In the genomic region with DNA sequence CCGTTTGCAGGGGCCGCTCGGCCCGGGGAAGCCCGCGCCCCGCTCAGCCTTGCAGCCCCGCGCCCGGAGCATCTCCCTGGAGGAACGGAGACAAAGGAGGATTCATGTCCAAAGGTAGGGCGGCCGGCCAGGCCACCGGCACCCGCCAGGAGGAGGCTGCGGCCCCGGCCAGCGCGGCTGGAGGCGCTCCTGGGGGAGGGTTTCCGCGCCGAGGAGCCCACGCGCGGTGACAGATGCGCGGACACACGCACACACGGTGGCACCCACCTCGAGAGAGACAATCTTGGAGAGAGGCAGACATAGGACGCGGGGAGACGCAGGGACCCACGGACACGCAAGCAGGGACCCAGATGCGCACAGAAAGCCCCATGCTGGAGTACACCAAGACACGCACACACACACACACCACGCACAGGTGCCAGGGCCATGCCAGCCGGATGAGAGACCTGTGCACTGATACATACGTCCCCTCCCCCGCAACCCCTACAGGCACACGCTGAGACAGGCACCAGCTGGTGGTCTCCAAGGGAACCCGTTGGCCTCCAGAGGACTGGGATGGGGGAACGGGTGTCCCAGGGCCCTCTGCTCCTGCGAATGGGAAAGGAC, we compare ENCODE assay signal across 9 cellular contexts. TPM values are rescaled to one million over a fixed set of nuclear protein-coding genes. Genes with fewer than 3 reads are reported as not detected.
DNase-seq lines count a peak whose midpoint lies in the region; ATAC-seq, FAIRE-seq and TF ChIP-seq lines count a peak whose summit lies in the region.
"Had no signal": no experiment of that assay in that cellular context is flagged by ENCODE, and none has a peak within 500 bp of the region (broad histone marks: within the 10 kb centered on the region; RNA-seq: fewer than 3 reads in every experiment).

No MANE protein-coding gene starts in this region.

- H3K27ac ChIP-seq in A673 (ENCODE audit: low read depth, low read length, poor library complexity, severe bottlenecking) (no peak overlapping the region), HepG2 (ENCODE audit: extremely low read length, insufficient read depth, low read length) (no peak overlapping the region)

- H3K27ac Mint-ChIP-seq in activated CD8-positive, alpha-beta T cell treated with anti-CD3 and anti-CD28 coated beads, Interleukin-2, amount 10 ng/mL, durations not matched to agents 7 days and 5 days: no peak overlapping the region

- in situ Hi-C loops in HepG2 (cut with HindIII; ENCODE audit: extremely low pct_ligation_motif_present, low pct_unique_long_range_greater_than_20kb): no loop called here

- no peaks in the 10 kb centered on the region for H3K36me3 Mint-ChIP-seq in activated CD8-positive, alpha-beta T cell treated with anti-CD3 and anti-CD28 coated beads, Interleukin-2, amount 10 ng/mL, durations not matched to agents 7 days and 5 days (ENCODE audit: low read depth)

- TF ChIP-seq POLR2A in HepG2 (IDR thresholded peaks at IDR 0.05; ENCODE audit: insufficient read depth in 1 of 2, low read depth in 2 of 2, low read length in 2 of 2): no peak

- H3K9me3 Mint-ChIP-seq in activated CD8-positive, alpha-beta T cell treated with anti-CD3 and anti-CD28 coated beads, Interleukin-2, amount 10 ng/mL, durations not matched to agents 7 days and 5 days (ENCODE audit: insufficient read depth): no peaks in the 10 kb centered on the region

- H4K20me1 ChIP-seq in HepG2 (ENCODE audit: insufficient read depth, low read length): no peaks in the 10 kb centered on the region

- H3K36me3 ChIP-seq in A673 (ENCODE audit: insufficient read depth, low read length, poor library complexity, severe bottlenecking): no peaks in the 10 kb centered on the region
- no peaks in the 10 kb centered on the region for H3K36me3 ChIP-seq in HepG2 (replicated peaks in 1 of 2; ENCODE audit: control insufficient read depth in 1 of 2, insufficient read depth in 2 of 2, low read length in 2 of 2)

- no peak overlapping the region for H3K9ac ChIP-seq in HepG2 (ENCODE audit: insufficient read depth, low read depth, low read length)

- H3K4me3 ChIP-seq in A673 (ENCODE audit: low read depth, low read length, poor library complexity, severe bottlenecking) (peak overlapping the region; percentile 48), GM12865 (ENCODE audit: low read depth, low read length) (peak overlapping the region; percentile 41), HepG2 (replicated peaks in 1 of 3; ENCODE audit: insufficient read depth in 1 of 3, low read depth in 2 of 3, low read length in 3 of 3) (peak overlapping the region in 2 of 3 experiments; percentile 18 to 37; a peak in 2 of 6 replicates)

- H3K9me3 ChIP-seq in A673 (ENCODE audit: low read depth, low read length, poor library complexity, severe bottlenecking) (no peaks in the 10 kb centered on the region), HepG2 (ENCODE audit: low read length) (no peaks in the 10 kb centered on the region)

- BruUV-seq in A673 (replicated peaks; lab: Mats Ljungman, UMichigan) (no TSS peak), HepG2 (replicated peaks; lab: Mats Ljungman, UMichigan) (no TSS peak)

- TF ChIP-seq RAD21 in HepG2 (CRISPR knock-in tag; IDR thresholded peaks at IDR 0.05): no peak

- H3K27me3 ChIP-seq in A673 (replicated peaks; ENCODE audit: insufficient read depth, low read depth, low read length, poor library complexity): peaks cover 29% of the 10 kb centered on the region
- peaks cover 5 to 68% of the 10 kb centered on the region in 2 experiments for H3K27me3 ChIP-seq in HepG2 (ENCODE audit: control insufficient read depth in 1 of 2, insufficient read depth in 2 of 2, low read length in 2 of 2)

- no peaks in the 10 kb centered on the region for H3K79me2 ChIP-seq in HepG2 (ENCODE audit: insufficient read depth, low read length)

- no peak for TF ChIP-seq EP300 in HepG2 (IDR thresholded peaks at IDR 0.05; ENCODE audit: low read depth in 2 of 2, low read length in 2 of 2)
- TF ChIP-seq EP300 in HepG2 (CRISPR knock-in tag; IDR thresholded peaks at IDR 0.05; ENCODE audit: borderline replicate concordance): no peak

- peak; percentile 27 for ATAC-seq in activated CD8-positive, alpha-beta T cell treated with anti-CD3 and anti-CD28 coated beads, Interleukin-2, amount 10 ng/mL, durations not matched to agents 7 days and 5 days
- ATAC-seq in HepG2: no peak
- ATAC-seq in HG03378 (IDR thresholded peaks at IDR 0.05; ENCODE audit: unreplicated experiment): no peak

- peaks cover 5% of the 10 kb centered on the region for H3K4me1 Mint-ChIP-seq in activated CD8-positive, alpha-beta T cell treated with anti-CD3 and anti-CD28 coated beads, Interleukin-2, amount 10 ng/mL, durations not matched to agents 7 days and 5 days (ENCODE audit: low read depth)

- no peak for DNase-seq in A673 (ENCODE audit: low spot score)
- peak; percentile 29 for DNase-seq in GM12865 (ENCODE audit: low read depth)
- DNase-seq in activated CD8-positive, alpha-beta T cell treated with anti-CD3 and anti-CD28 coated beads, Interleukin-2, amount 10 ng/mL, durations not matched to agents 7 days and 5 days: no peak
- no peak for DNase-seq in HepG2 (ENCODE audit: low spot score)
- no peak for DNase-seq in dermis blood vessel endothelial cell
- no peak for DNase-seq in activated effector memory CD4-positive, alpha-beta T cell treated with anti-CD3 and anti-CD28 coated beads, Interleukin-2, amount 50 U/mL, for 16 hours
- no peak for DNase-seq in DMS153 treated with DMSO at 0.1 percent for 48 hours (lab: John Stamatoyannopoulos, UW; ENCODE audit: unreplicated experiment)

- H3K4me3 Mint-ChIP-seq in activated CD8-positive, alpha-beta T cell treated with anti-CD3 and anti-CD28 coated beads, Interleukin-2, amount 10 ng/mL, durations not matched to agents 7 days and 5 days: peak overlapping the region; percentile 43

- H3K4me2 ChIP-seq in HepG2 (ENCODE audit: low read depth, low read length): peak overlapping the region; percentile 53; the same call in 1 of the 2 replicates

- peaks cover 56% of the 10 kb centered on the region for H3K27me3 Mint-ChIP-seq in activated CD8-positive, alpha-beta T cell treated with anti-CD3 and anti-CD28 coated beads, Interleukin-2, amount 10 ng/mL, durations not matched to agents 7 days and 5 days (ENCODE audit: low read depth)

- CTCF ChIA-PET in A673 (lab: Charles Lee) (no interaction called here), HepG2 (lab: Yijun Ruan, JAX; ENCODE audit: low intra/inter-chr PET ratio, low total read pairs) (no interaction called here)
- CTCF ChIA-PET in activated CD8-positive, alpha-beta T cell treated with anti-CD3 and anti-CD28 coated beads, Interleukin-2, amount 10 ng/mL, durations not matched to agents 7 days and 5 days (lab: Charles Lee): no interaction called here

- intact Hi-C loops in A673 (cut with micrococcal nuclease; ENCODE audit: unreplicated experiment): no loop called here
- intact Hi-C loops in HepG2 (cut with micrococcal nuclease; ENCODE audit: unreplicated experiment): no loop called here

- H2AFZ ChIP-seq in HepG2 (ENCODE audit: low read length): no peak overlapping the region

- no peak for FAIRE-seq in HepG2 (lab: Jason Lieb, UNC)

- peaks cover 12% of the 10 kb centered on the region for H3K4me1 ChIP-seq in A673 (ENCODE audit: insufficient read depth, low read length, poor library complexity, severe bottlenecking)
- H3K4me1 ChIP-seq in HepG2 (ENCODE audit: insufficient read depth, low read length): 0 out of 2 replicates have a peak, but pooled peaks cover 5% of the 10 kb centered on the region

- 34% methylated on average over 13 of the region's 46 CpGs for WGBS in HepG2 (ENCODE audit: low lambda C conversion rate)

- no peak for TF ChIP-seq CTCF in A673 (conservative IDR thresholded peaks at IDR 0.05; ENCODE audit: low read depth, low read length)
- no peak for TF ChIP-seq CTCF in GM12865 (IDR thresholded peaks at IDR 0.05; ENCODE audit: insufficient read depth, low read depth, low read length, missing control alignments)
- TF ChIP-seq CTCF in HepG2 (CRISPR knock-in tag; IDR thresholded peaks at IDR 0.05): no peak

- POLR2A ChIA-PET in A673 (lab: Charles Lee; ENCODE audit: low non-redundant PET) (no interaction called here), HepG2 (lab: Yijun Ruan, JAX) (no interaction called here)
- POLR2A ChIA-PET in activated CD8-positive, alpha-beta T cell treated with anti-CD3 and anti-CD28 coated beads, Interleukin-2, amount 10 ng/mL, durations not matched to agents 7 days and 5 days (lab: Charles Lee): no interaction called here

RNA-seq across cellular contexts. Expression of a gene that starts 7.8 kb away (rescaled TPM):
- total RNA-seq in A673 (2021) (3.6 and 4.6 TPM in 2 replicates), HepG2 (2016; rRNA removed; fragmentation: Illumina TruSeq; extraction: Trizol) (not detected in 2 replicates), dermis blood vessel endothelial cell (under 0.01 and 0.14 TPM in 2 replicates)
- total RNA-seq in activated CD8-positive, alpha-beta T cell treated with anti-CD3 and anti-CD28 coated beads, Interleukin-2, amount 10 ng/mL, durations not matched to agents 7 days and 5 days: under 1 TPM; 0.21 to 0.37 TPM
- total RNA-seq in HepG2 (2016; cell fraction: cytosol; rRNA removed; fragmentation: Illumina TruSeq; extraction: Trizol; ENCODE audit: low read depth): not detected in 2 replicates
- not detected in 2 replicates for total RNA-seq in HepG2 (2016; cell fraction: insoluble cytoplasmic fraction; rRNA removed; fragmentation: Illumina TruSeq; extraction: Trizol)
- 0.03 TPM in 1 of 2 replicates, not detected in the other for total RNA-seq in HepG2 (2016; cell fraction: membrane; rRNA removed; fragmentation: Illumina TruSeq; extraction: Trizol)
- total RNA-seq in HepG2 (2016; cell fraction: nucleus; rRNA removed; fragmentation: Illumina TruSeq; extraction: Trizol): not detected in 2 replicates
- polyA plus RNA-seq in HepG2 (2011; rRNA removed): 0.04 and 0.08 TPM in 2 replicates
- 0.01 and 0.04 TPM in 2 replicates for polyA plus RNA-seq in HepG2 (2011; cell fraction: cytosol; rRNA removed)
- polyA plus RNA-seq in HepG2 (2011; cell fraction: nucleus; rRNA removed): 0.14 TPM in 1 of 2 replicates, not detected in the other
- 0.08 TPM in 1 of 2 replicates, not detected in the other for polyA plus RNA-seq in HepG2 (2012)
- not detected in 2 replicates for polyA plus RNA-seq in HepG2 (2016; cell fraction: cytosol; fragmentation: Illumina TruSeq; extraction: Trizol; ENCODE audit: low read depth)
- 0.07 TPM in 1 of 2 replicates, not detected in the other for polyA plus RNA-seq in HepG2 (2016; cell fraction: insoluble cytoplasmic fraction; fragmentation: Illumina TruSeq; extraction: Trizol; ENCODE audit: low read depth)
- 0.07 TPM in 1 of 2 replicates, not detected in the other for polyA plus RNA-seq in HepG2 (2016; cell fraction: membrane; fragmentation: Illumina TruSeq; extraction: Trizol; ENCODE audit: low read depth)
- 0.09 TPM in 1 of 2 replicates, not detected in the other for polyA plus RNA-seq in HepG2 (2016; cell fraction: nucleus; fragmentation: Illumina TruSeq; extraction: Trizol; ENCODE audit: insufficient read depth, low read depth)
- 0.04 and 2.7 TPM in 2 replicates for polyA minus RNA-seq in HepG2 (2011; rRNA and poly(A)+ RNA removed; ENCODE audit: low replicate concordance)
- not detected in 2 replicates for polyA minus RNA-seq in HepG2 (2011; cell fraction: cytosol; rRNA and poly(A)+ RNA removed)
- polyA minus RNA-seq in HepG2 (2011; cell fraction: nucleus; rRNA and poly(A)+ RNA removed): not detected in 2 replicates

RNA-seq across cellular contexts. Expression of a gene that starts 21.5 kb away (rescaled TPM):
- total RNA-seq in A673 (2021) (0.24 TPM in 1 of 2 replicates, not detected in the other), HepG2 (2016; rRNA removed; fragmentation: Illumina TruSeq; extraction: Trizol) (not detected in 2 replicates), dermis blood vessel endothelial cell (0.34 TPM in 1 of 2 replicates, not detected in the other)
- 1 to 10 TPM; 1.1 to 1.3 TPM for total RNA-seq in activated CD8-positive, alpha-beta T cell treated with anti-CD3 and anti-CD28 coated beads, Interleukin-2, amount 10 ng/mL, durations not matched to agents 7 days and 5 days
- total RNA-seq in HepG2 (2016; cell fraction: cytosol; rRNA removed; fragmentation: Illumina TruSeq; extraction: Trizol; ENCODE audit: low read depth): not detected in 2 replicates
- total RNA-seq in HepG2 (2016; cell fraction: insoluble cytoplasmic fraction; rRNA removed; fragmentation: Illumina TruSeq; extraction: Trizol): not detected in 2 replicates
- total RNA-seq in HepG2 (2016; cell fraction: membrane; rRNA removed; fragmentation: Illumina TruSeq; extraction: Trizol): not detected in 2 replicates
- total RNA-seq in HepG2 (2016; cell fraction: nucleus; rRNA removed; fragmentation: Illumina TruSeq; extraction: Trizol): not detected in 2 replicates
- polyA plus RNA-seq in HepG2 (2011; rRNA removed): not detected in 2 replicates
- polyA plus RNA-seq in HepG2 (2011; cell fraction: cytosol; rRNA removed): not detected in 2 replicates
- polyA plus RNA-seq in HepG2 (2011; cell fraction: nucleus; rRNA removed): not detected in 2 replicates
- polyA plus RNA-seq in HepG2 (2012): not detected in 2 replicates
- not detected in 2 replicates for polyA plus RNA-seq in HepG2 (2016; cell fraction: cytosol; fragmentation: Illumina TruSeq; extraction: Trizol; ENCODE audit: low read depth)
- polyA plus RNA-seq in HepG2 (2016; cell fraction: insoluble cytoplasmic fraction; fragmentation: Illumina TruSeq; extraction: Trizol; ENCODE audit: low read depth): not detected in 2 replicates
- not detected in 2 replicates for polyA plus RNA-seq in HepG2 (2016; cell fraction: membrane; fragmentation: Illumina TruSeq; extraction: Trizol; ENCODE audit: low read depth)
- polyA plus RNA-seq in HepG2 (2016; cell fraction: nucleus; fragmentation: Illumina TruSeq; extraction: Trizol; ENCODE audit: insufficient read depth, low read depth): not detected in 2 replicates
- polyA minus RNA-seq in HepG2 (2011; rRNA and poly(A)+ RNA removed; ENCODE audit: low replicate concordance): 0.96 TPM in 1 of 2 replicates, not detected in the other
- polyA minus RNA-seq in HepG2 (2011; cell fraction: cytosol; rRNA and poly(A)+ RNA removed): not detected in 2 replicates
- polyA minus RNA-seq in HepG2 (2011; cell fraction: nucleus; rRNA and poly(A)+ RNA removed): not detected in 2 replicates
- total RNA-seq: dermis microvascular lymphatic vessel endothelial cell had no signal

RNA-seq across cellular contexts. Expression of a gene that starts 30.1 kb away (rescaled TPM):
- total RNA-seq in A673 (2021) (62.1 and 67.2 TPM in 2 replicates), HepG2 (2016; rRNA removed; fragmentation: Illumina TruSeq; extraction: Trizol) (37.3 and 41.8 TPM in 2 replicates), dermis blood vessel endothelial cell (13.1 and 34.2 TPM in 2 replicates)
- 10 to 100 TPM; 83.6 to 83.8 TPM for total RNA-seq in activated CD8-positive, alpha-beta T cell treated with anti-CD3 and anti-CD28 coated beads, Interleukin-2, amount 10 ng/mL, durations not matched to agents 7 days and 5 days
- total RNA-seq in HepG2 (2016; cell fraction: cytosol; rRNA removed; fragmentation: Illumina TruSeq; extraction: Trizol; ENCODE audit: low read depth): 13.0 and 13.7 TPM in 2 replicates
- 37.1 and 38.5 TPM in 2 replicates for total RNA-seq in HepG2 (2016; cell fraction: insoluble cytoplasmic fraction; rRNA removed; fragmentation: Illumina TruSeq; extraction: Trizol)
- 17.3 and 25.3 TPM in 2 replicates for total RNA-seq in HepG2 (2016; cell fraction: membrane; rRNA removed; fragmentation: Illumina TruSeq; extraction: Trizol)
- 25.4 and 26.0 TPM in 2 replicates for total RNA-seq in HepG2 (2016; cell fraction: nucleus; rRNA removed; fragmentation: Illumina TruSeq; extraction: Trizol)
- polyA plus RNA-seq in HepG2 (2011; rRNA removed): 10.6 and 11.2 TPM in 2 replicates
- 6.7 and 15.2 TPM in 2 replicates for polyA plus RNA-seq in HepG2 (2011; cell fraction: cytosol; rRNA removed)
- 15.5 and 21.0 TPM in 2 replicates for polyA plus RNA-seq in HepG2 (2011; cell fraction: nucleus; rRNA removed)
- polyA plus RNA-seq in HepG2 (2012): 4.9 and 8.1 TPM in 2 replicates
- polyA plus RNA-seq in HepG2 (2016; cell fraction: cytosol; fragmentation: Illumina TruSeq; extraction: Trizol; ENCODE audit: low read depth): 11.6 and 12.9 TPM in 2 replicates
- polyA plus RNA-seq in HepG2 (2016; cell fraction: insoluble cytoplasmic fraction; fragmentation: Illumina TruSeq; extraction: Trizol; ENCODE audit: low read depth): 35.7 and 42.0 TPM in 2 replicates
- polyA plus RNA-seq in HepG2 (2016; cell fraction: membrane; fragmentation: Illumina TruSeq; extraction: Trizol; ENCODE audit: low read depth): 15.9 TPM in 2 replicates
- 29.0 and 31.5 TPM in 2 replicates for polyA plus RNA-seq in HepG2 (2016; cell fraction: nucleus; fragmentation: Illumina TruSeq; extraction: Trizol; ENCODE audit: insufficient read depth, low read depth)
- 31.7 and 74.0 TPM in 2 replicates for polyA minus RNA-seq in HepG2 (2011; rRNA and poly(A)+ RNA removed; ENCODE audit: low replicate concordance)
- 4.4 and 9.0 TPM in 2 replicates for polyA minus RNA-seq in HepG2 (2011; cell fraction: cytosol; rRNA and poly(A)+ RNA removed)
- 7.8 and 10.3 TPM in 2 replicates for polyA minus RNA-seq in HepG2 (2011; cell fraction: nucleus; rRNA and poly(A)+ RNA removed)

RNA-seq across cellular contexts. Expression of a gene that starts 50.5 kb away (rescaled TPM):
- total RNA-seq in A673 (2021) (6.6 and 8.0 TPM in 2 replicates), HepG2 (2016; rRNA removed; fragmentation: Illumina TruSeq; extraction: Trizol) (0.11 TPM in 1 of 2 replicates, not detected in the other), dermis blood vessel endothelial cell (not detected in 2 replicates)
- 1 to 10 TPM; 1.2 to 1.6 TPM for total RNA-seq in activated CD8-positive, alpha-beta T cell treated with anti-CD3 and anti-CD28 coated beads, Interleukin-2, amount 10 ng/mL, durations not matched to agents 7 days and 5 days
- 0.10 TPM in 1 of 2 replicates, not detected in the other for total RNA-seq in HepG2 (2016; cell fraction: cytosol; rRNA removed; fragmentation: Illumina TruSeq; extraction: Trizol; ENCODE audit: low read depth)
- 0.17 TPM in 1 of 2 replicates, not detected in the other for total RNA-seq in HepG2 (2016; cell fraction: insoluble cytoplasmic fraction; rRNA removed; fragmentation: Illumina TruSeq; extraction: Trizol)
- total RNA-seq in HepG2 (2016; cell fraction: membrane; rRNA removed; fragmentation: Illumina TruSeq; extraction: Trizol): 0.07 and 0.09 TPM in 2 replicates
- total RNA-seq in HepG2 (2016; cell fraction: nucleus; rRNA removed; fragmentation: Illumina TruSeq; extraction: Trizol): 0.25 and 0.38 TPM in 2 replicates
- polyA plus RNA-seq in HepG2 (2011; rRNA removed): 0.22 and 0.29 TPM in 2 replicates
- polyA plus RNA-seq in HepG2 (2011; cell fraction: cytosol; rRNA removed): 0.03 and 0.04 TPM in 2 replicates
- 1.2 and 1.7 TPM in 2 replicates for polyA plus RNA-seq in HepG2 (2011; cell fraction: nucleus; rRNA removed)
- polyA plus RNA-seq in HepG2 (2012): 0.16 and 0.31 TPM in 2 replicates
- not detected in 2 replicates for polyA plus RNA-seq in HepG2 (2016; cell fraction: cytosol; fragmentation: Illumina TruSeq; extraction: Trizol; ENCODE audit: low read depth)
- 0.05 TPM in 1 of 2 replicates, not detected in the other for polyA plus RNA-seq in HepG2 (2016; cell fraction: insoluble cytoplasmic fraction; fragmentation: Illumina TruSeq; extraction: Trizol; ENCODE audit: low read depth)
- 0.05 and 0.06 TPM in 2 replicates for polyA plus RNA-seq in HepG2 (2016; cell fraction: membrane; fragmentation: Illumina TruSeq; extraction: Trizol; ENCODE audit: low read depth)
- polyA plus RNA-seq in HepG2 (2016; cell fraction: nucleus; fragmentation: Illumina TruSeq; extraction: Trizol; ENCODE audit: insufficient read depth, low read depth): 1.1 and 1.2 TPM in 2 replicates
- 0.46 and 1.4 TPM in 2 replicates for polyA minus RNA-seq in HepG2 (2011; rRNA and poly(A)+ RNA removed; ENCODE audit: low replicate concordance)
- polyA minus RNA-seq in HepG2 (2011; cell fraction: cytosol; rRNA and poly(A)+ RNA removed): 0.20 TPM in 1 of 2 replicates, not detected in the other
- 0.26 and 0.37 TPM in 2 replicates for polyA minus RNA-seq in HepG2 (2011; cell fraction: nucleus; rRNA and poly(A)+ RNA removed)
